In genomic region chr7:155644178-155644970, GRCh38 we compare ENCODE assay signal across 1 cellular context.
TF ChIP-seq lines count a peak whose summit lies in the region.

Gene RBM33 (plus strand): TSS chr7:155644661. CDS start chr7:155644877, 216 bp downstream.

TF ChIP-seq in HepG2, 621 proteins besides CTCF, POLR2A, EP300 and RAD21 (continued from another document and continues in another):
- TF ChIP-seq ZNF431 (CRISPR knock-in tag; IDR thresholded peaks at IDR 0.05; ENCODE audit: borderline replicate concordance, low read depth): 0 out of 2 replicates have a peak, but pooled peaks have one; percentile 66
- TF ChIP-seq ZNF33B (CRISPR knock-in tag; IDR thresholded peaks at IDR 0.05): no peak; the same call in 1 of the 2 replicates
- TF ChIP-seq XRCC5 (optimal IDR thresholded peaks at IDR 0.05; ENCODE audit: low read length): peak; percentile 67
- peak; percentile 54 for TF ChIP-seq KDM3A (CRISPR knock-in tag; IDR thresholded peaks at IDR 0.05; ENCODE audit: low read depth)
- peak; percentile 71; the same call in 1 of the 2 replicates for TF ChIP-seq TFDP1 (CRISPR knock-in tag; IDR thresholded peaks at IDR 0.05; ENCODE audit: borderline replicate concordance)
- no peak; the same call in 1 of the 2 replicates for TF ChIP-seq ZNF180 (CRISPR knock-in tag; IDR thresholded peaks at IDR 0.05; ENCODE audit: borderline replicate concordance, low read depth)
- no peak for TF ChIP-seq THYN1 (CRISPR knock-in tag; IDR thresholded peaks at IDR 0.05; ENCODE audit: borderline replicate concordance, low read depth)
- TF ChIP-seq ZGPAT (CRISPR knock-in tag; IDR thresholded peaks at IDR 0.05): peak; percentile 56
- peak; percentile 50; the same call in 1 of the 2 replicates for TF ChIP-seq CHCHD3 (CRISPR knock-in tag; IDR thresholded peaks at IDR 0.05)
- peak; percentile 64; the same call in 1 of the 2 replicates for TF ChIP-seq RFXAP (CRISPR knock-in tag; IDR thresholded peaks at IDR 0.05; ENCODE audit: borderline replicate concordance)
- 0 out of 2 replicates have a peak, but pooled peaks have one; percentile 21 for TF ChIP-seq HDAC2 (CRISPR knock-in tag; IDR thresholded peaks at IDR 0.05)
- TF ChIP-seq TOPORS (CRISPR knock-in tag; IDR thresholded peaks at IDR 0.05): peak; percentile 85
- TF ChIP-seq ZBTB10 (CRISPR knock-in tag; IDR thresholded peaks at IDR 0.05; ENCODE audit: borderline replicate concordance): peak; percentile 32; the same call in 1 of the 2 replicates
- TF ChIP-seq TARDBP (CRISPR knock-in tag; IDR thresholded peaks at IDR 0.05): no peak; the same call in 1 of the 2 replicates
- TF ChIP-seq, protein P1, sequence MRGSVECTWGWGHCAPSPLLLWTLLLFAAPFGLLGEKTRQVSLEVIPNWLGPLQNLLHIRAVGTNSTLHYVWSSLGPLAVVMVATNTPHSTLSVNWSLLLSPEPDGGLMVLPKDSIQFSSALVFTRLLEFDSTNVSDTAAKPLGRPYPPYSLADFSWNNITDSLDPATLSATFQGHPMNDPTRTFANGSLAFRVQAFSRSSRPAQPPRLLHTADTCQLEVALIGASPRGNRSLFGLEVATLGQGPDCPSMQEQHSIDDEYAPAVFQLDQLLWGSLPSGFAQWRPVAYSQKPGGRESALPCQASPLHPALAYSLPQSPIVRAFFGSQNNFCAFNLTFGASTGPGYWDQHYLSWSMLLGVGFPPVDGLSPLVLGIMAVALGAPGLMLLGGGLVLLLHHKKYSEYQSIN (CRISPR knock-in tag; IDR thresholded peaks at IDR 0.05; ENCODE audit: borderline replicate concordance): no peak
- peak; percentile 78 for TF ChIP-seq MXD1 (CRISPR knock-in tag; IDR thresholded peaks at IDR 0.05)
- TF ChIP-seq NFKBIZ (CRISPR knock-in tag; IDR thresholded peaks at IDR 0.05): 0 out of 2 replicates have a peak, but pooled peaks have one; percentile 25
- peak; percentile 96 for TF ChIP-seq ZFY (CRISPR knock-in tag; IDR thresholded peaks at IDR 0.05)
- TF ChIP-seq ZNF121 (CRISPR knock-in tag; IDR thresholded peaks at IDR 0.05): no peak
- TF ChIP-seq TCF12 (IDR thresholded peaks at IDR 0.05): no peak
- peak; percentile 31; the same call in 1 of the 2 replicates for TF ChIP-seq TCF12 (CRISPR knock-in tag; IDR thresholded peaks at IDR 0.05)
- TF ChIP-seq ZNF256 (CRISPR knock-in tag; conservative IDR thresholded peaks at IDR 0.05): peak; percentile 66; the same call in 1 of the 2 replicates
- TF ChIP-seq THRA (CRISPR knock-in tag; IDR thresholded peaks at IDR 0.05; ENCODE audit: borderline replicate concordance): no peak
- TF ChIP-seq ZNF660 (CRISPR knock-in tag; IDR thresholded peaks at IDR 0.05; ENCODE audit: borderline replicate concordance, low read depth): no peak
- TF ChIP-seq, protein P2, sequence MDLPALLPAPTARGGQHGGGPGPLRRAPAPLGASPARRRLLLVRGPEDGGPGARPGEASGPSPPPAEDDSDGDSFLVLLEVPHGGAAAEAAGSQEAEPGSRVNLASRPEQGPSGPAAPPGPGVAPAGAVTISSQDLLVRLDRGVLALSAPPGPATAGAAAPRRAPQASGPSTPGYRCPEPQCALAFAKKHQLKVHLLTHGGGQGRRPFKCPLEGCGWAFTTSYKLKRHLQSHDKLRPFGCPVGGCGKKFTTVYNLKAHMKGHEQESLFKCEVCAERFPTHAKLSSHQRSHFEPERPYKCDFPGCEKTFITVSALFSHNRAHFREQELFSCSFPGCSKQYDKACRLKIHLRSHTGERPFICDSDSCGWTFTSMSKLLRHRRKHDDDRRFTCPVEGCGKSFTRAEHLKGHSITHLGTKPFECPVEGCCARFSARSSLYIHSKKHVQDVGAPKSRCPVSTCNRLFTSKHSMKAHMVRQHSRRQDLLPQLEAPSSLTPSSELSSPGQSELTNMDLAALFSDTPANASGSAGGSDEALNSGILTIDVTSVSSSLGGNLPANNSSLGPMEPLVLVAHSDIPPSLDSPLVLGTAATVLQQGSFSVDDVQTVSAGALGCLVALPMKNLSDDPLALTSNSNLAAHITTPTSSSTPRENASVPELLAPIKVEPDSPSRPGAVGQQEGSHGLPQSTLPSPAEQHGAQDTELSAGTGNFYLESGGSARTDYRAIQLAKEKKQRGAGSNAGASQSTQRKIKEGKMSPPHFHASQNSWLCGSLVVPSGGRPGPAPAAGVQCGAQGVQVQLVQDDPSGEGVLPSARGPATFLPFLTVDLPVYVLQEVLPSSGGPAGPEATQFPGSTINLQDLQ (CRISPR knock-in tag; IDR thresholded peaks at IDR 0.05): peak; percentile 66; the same call in 1 of the 2 replicates
- TF ChIP-seq NPAS2 (CRISPR knock-in tag; IDR thresholded peaks at IDR 0.05; ENCODE audit: borderline replicate concordance): no peak
- 0 out of 2 replicates have a peak, but pooled peaks have one; percentile 73 for TF ChIP-seq ZMAT3 (CRISPR knock-in tag; conservative IDR thresholded peaks at IDR 0.05)
- TF ChIP-seq, protein P3, sequence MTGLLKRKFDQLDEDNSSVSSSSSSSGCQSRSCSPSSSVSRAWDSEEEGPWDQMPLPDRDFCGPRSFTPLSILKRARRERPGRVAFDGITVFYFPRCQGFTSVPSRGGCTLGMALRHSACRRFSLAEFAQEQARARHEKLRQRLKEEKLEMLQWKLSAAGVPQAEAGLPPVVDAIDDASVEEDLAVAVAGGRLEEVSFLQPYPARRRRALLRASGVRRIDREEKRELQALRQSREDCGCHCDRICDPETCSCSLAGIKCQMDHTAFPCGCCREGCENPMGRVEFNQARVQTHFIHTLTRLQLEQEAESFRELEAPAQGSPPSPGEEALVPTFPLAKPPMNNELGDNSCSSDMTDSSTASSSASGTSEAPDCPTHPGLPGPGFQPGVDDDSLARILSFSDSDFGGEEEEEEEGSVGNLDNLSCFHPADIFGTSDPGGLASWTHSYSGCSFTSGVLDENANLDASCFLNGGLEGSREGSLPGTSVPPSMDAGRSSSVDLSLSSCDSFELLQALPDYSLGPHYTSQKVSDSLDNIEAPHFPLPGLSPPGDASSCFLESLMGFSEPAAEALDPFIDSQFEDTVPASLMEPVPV (CRISPR knock-in tag; IDR thresholded peaks at IDR 0.05): no peak; the same call in 1 of the 2 replicates
- peak; percentile 96 for TF ChIP-seq ZBTB43 (CRISPR knock-in tag; conservative IDR thresholded peaks at IDR 0.05)
- peak; percentile 77 for TF ChIP-seq MXD4 (CRISPR knock-in tag; IDR thresholded peaks at IDR 0.05)
- TF ChIP-seq ETS1 (CRISPR knock-in tag; IDR thresholded peaks at IDR 0.05): peak; percentile 62; the same call in 1 of the 2 replicates
